12 cellular contexts compared by ENCODE assay signal in genomic region chr1:93328809-93329477, GRCh38. TPM values are rescaled to one million over a fixed set of nuclear protein-coding genes. Genes with fewer than 3 reads are reported as not detected.
DNase-seq lines count a peak whose midpoint lies in the region; ATAC-seq, FAIRE-seq and TF ChIP-seq lines count a peak whose summit lies in the region.
"Had no signal": no experiment of that assay in that cellular context is flagged by ENCODE, and none has a peak within 500 bp of the region (broad histone marks: within the 10 kb centered on the region; RNA-seq: fewer than 3 reads in every experiment).

No MANE protein-coding gene starts in this region.

- 72% methylated on average over 3 of the region's 3 CpGs for WGBS in testis, 2 donors
- WGBS in spleen, 5 donors = 49 to 77% (median 71%) methylated on average over 3 of the region's 3 CpGs

- H3K36me3 ChIP-seq in MM.1S (replicated peaks; ENCODE audit: insufficient read depth, low read length) (no peaks in the 10 kb centered on the region), testis (ENCODE audit: low read depth, missing control alignments) (no peaks in the 10 kb centered on the region), spleen (peaks cover 0 to 8% (median 0%) of the 10 kb centered on the region in 6 donors)

- FAIRE-seq in GM12891 (lab: Jason Lieb, UNC) = peak; percentile 16
- FAIRE-seq: D721Med had no signal

- H3K4me2 ChIP-seq in MM.1S (ENCODE audit: low read depth, low read length) = peak overlapping the region; percentile 58; the same call in 1 of the 2 replicates

- no peak for DNase-seq in GM12891 (ENCODE audit: insufficient read length, low spot score)
- peak; percentile 70 for DNase-seq in MM.1S
- DNase-seq in inferior parietal cortex (ENCODE audit: extremely low spot score) = peak; percentile 44
- DNase-seq in stimulated activated naive CD8-positive, alpha-beta T cell treated with anti-CD3 and anti-CD28 coated beads, Interleukin-15, amount 100 ng/mL, for 72 hours = no peak
- DNase-seq in testis = no peak
- DNase-seq in spleen = no peak
- DNase-seq in KBM-7 = no peak
- DNase-seq: NCI-H187, nucleus accumbens had no signal

- H3K27me3 ChIP-seq in MM.1S (replicated peaks; ENCODE audit: insufficient read depth, low read length) (no peaks in the 10 kb centered on the region), testis (no peaks in the 10 kb centered on the region), spleen (replicated peaks in 1 of 7) (no peaks in the 10 kb centered on the region)

- H2AFZ ChIP-seq in MM.1S (ENCODE audit: low read length) = no peak overlapping the region

- no peak for TF ChIP-seq POLR2A in GM12891 (IDR thresholded peaks at IDR 0.05; ENCODE audit: low read depth, low read length)
- TF ChIP-seq POLR2A in testis (IDR thresholded peaks at IDR 0.05) = no peak
- TF ChIP-seq POLR2A in spleen (IDR thresholded peaks at IDR 0.05) = no peak

- H3K79me2 ChIP-seq in MM.1S (ENCODE audit: low read length) = no peaks in the 10 kb centered on the region

- no peak overlapping the region for H3K4me3 Mint-ChIP-seq in stimulated activated naive CD8-positive, alpha-beta T cell treated with anti-CD3 and anti-CD28 coated beads, Interleukin-15, amount 100 ng/mL, for 72 hours

- no peaks in the 10 kb centered on the region for H4K20me1 ChIP-seq in MM.1S (ENCODE audit: insufficient read depth, low read length)

- intact Hi-C loops in testis (cut with DNase I; ENCODE audit: low total_unique reads) = no loop called here
- intact Hi-C loops in spleen (cut with DNase I; ENCODE audit: low total_unique reads) = no loop called here

- H3K27me3 Mint-ChIP-seq in stimulated activated naive CD8-positive, alpha-beta T cell treated with anti-CD3 and anti-CD28 coated beads, Interleukin-15, amount 100 ng/mL, for 72 hours = no peaks in the 10 kb centered on the region

- H3K9ac ChIP-seq in MM.1S (ENCODE audit: low read length) = peak overlapping the region; percentile 35

- H3K4me1 ChIP-seq in MM.1S (ENCODE audit: low read length) = peaks cover 27% of the 10 kb centered on the region
- peaks cover 4% of the 10 kb centered on the region for H3K4me1 ChIP-seq in testis
- no peaks in the 10 kb centered on the region for H3K4me1 ChIP-seq in spleen

- H3K4me1 Mint-ChIP-seq in stimulated activated naive CD8-positive, alpha-beta T cell treated with anti-CD3 and anti-CD28 coated beads, Interleukin-15, amount 100 ng/mL, for 72 hours = no peaks in the 10 kb centered on the region

- in situ Hi-C loops in KBM-7 (cut with MboI; ENCODE audit: low pct_unique_long_range_greater_than_20kb, low sequenced_read_pairs) = no loop called here

- H3K9me3 Mint-ChIP-seq in stimulated activated naive CD8-positive, alpha-beta T cell treated with anti-CD3 and anti-CD28 coated beads, Interleukin-15, amount 100 ng/mL, for 72 hours = no peaks in the 10 kb centered on the region

- H3K9me3 ChIP-seq in MM.1S (replicated peaks; ENCODE audit: insufficient read depth, low read length) (no peaks in the 10 kb centered on the region), testis (no peaks in the 10 kb centered on the region), spleen (no peaks in the 10 kb centered on the region)

- H3F3A ChIP-seq in MM.1S (ENCODE audit: insufficient read depth, low read length) = peaks cover 14% of the 10 kb centered on the region; the same call in 1 of the 2 replicates

- TF ChIP-seq CTCF in MM.1S (IDR thresholded peaks at IDR 0.05; ENCODE audit: low read length) = no peak
- TF ChIP-seq CTCF in testis (IDR thresholded peaks at IDR 0.05) = no peak
- no peak for TF ChIP-seq CTCF in spleen (IDR thresholded peaks at IDR 0.05 in 8 of 11, conservative IDR thresholded peaks at IDR 0.05 in 3 of 11)

- H3K9me2 ChIP-seq in MM.1S (replicated peaks; ENCODE audit: insufficient read depth, low read length) = no peaks in the 10 kb centered on the region

- H3K27ac Mint-ChIP-seq in stimulated activated naive CD8-positive, alpha-beta T cell treated with anti-CD3 and anti-CD28 coated beads, Interleukin-15, amount 100 ng/mL, for 72 hours = no peak overlapping the region

- peak overlapping the region; percentile 96 for H3K27ac ChIP-seq in MM.1S (ENCODE audit: low read length)
- H3K27ac ChIP-seq in testis = no peak overlapping the region
- H3K27ac ChIP-seq in spleen = no peak overlapping the region
- H3K27ac ChIP-seq: SK-N-MC had no signal

- peak; percentile 83 for ATAC-seq in GM21786 (IDR thresholded peaks at IDR 0.05; ENCODE audit: unreplicated experiment)
- ATAC-seq in stimulated activated naive CD8-positive, alpha-beta T cell treated with anti-CD3 and anti-CD28 coated beads, Interleukin-15, amount 100 ng/mL, for 72 hours = no peak

- H3K4me3 ChIP-seq in MM.1S (ENCODE audit: low read length) = peak overlapping the region; percentile 27; the same call in 1 of the 2 replicates
- H3K4me3 ChIP-seq in testis = no peak overlapping the region
- no peak overlapping the region for H3K4me3 ChIP-seq in spleen
- H3K4me3 ChIP-seq: SK-N-MC had no signal

TF ChIP-seq in GM12891, 5 proteins besides CTCF, POLR2A, EP300 and RAD21:
- TF ChIP-seq POU2F2 (IDR thresholded peaks at IDR 0.05; ENCODE audit: low read depth, low read length) (no peak), SPI1 (IDR thresholded peaks at IDR 0.05; ENCODE audit: low read depth, low read length) (peak; percentile 14; the same call in 1 of the 2 replicates)
TF ChIP-seq in GM12891: peak in this region for 1.

RNA-seq across cellular contexts. Expression of gene DR1, which starts 16.8 kb away (rescaled TPM):
- polyA plus RNA-seq in GM12891 (2012; ENCODE audit: low read depth, missing spikeins) = 28.8 TPM
- total RNA-seq in testis (10 to 100 TPM; 56.0 to 62.1 TPM), spleen (10 to 100 TPM; 42.6 to 62.5 (median 53.5) TPM)
- polyA plus RNA-seq in testis (ENCODE audit: insufficient read depth, low read depth, low replicate concordance) (133 TPM), spleen (10 to 100 TPM in 2 of 3 donors, 1 to 10 TPM in 1; 8.3 to 16.2 (median 13.5) TPM)

Comparison
In these comparisons a context has a peak if more than half of its experiments do, and no peak if none do; other contexts are left out.
1. DNase-seq: peak in MM.1S (single experiment) and inferior parietal cortex (single experiment); none in GM12891 (single experiment), stimulated activated naive CD8-positive, alpha-beta T cell treated with anti-CD3 and anti-CD28 coated beads, Interleukin-15, amount 100 ng/mL, for 72 hours (0 of 2), testis (single experiment), spleen (single experiment) and KBM-7 (single experiment).